In the genomic region with DNA sequence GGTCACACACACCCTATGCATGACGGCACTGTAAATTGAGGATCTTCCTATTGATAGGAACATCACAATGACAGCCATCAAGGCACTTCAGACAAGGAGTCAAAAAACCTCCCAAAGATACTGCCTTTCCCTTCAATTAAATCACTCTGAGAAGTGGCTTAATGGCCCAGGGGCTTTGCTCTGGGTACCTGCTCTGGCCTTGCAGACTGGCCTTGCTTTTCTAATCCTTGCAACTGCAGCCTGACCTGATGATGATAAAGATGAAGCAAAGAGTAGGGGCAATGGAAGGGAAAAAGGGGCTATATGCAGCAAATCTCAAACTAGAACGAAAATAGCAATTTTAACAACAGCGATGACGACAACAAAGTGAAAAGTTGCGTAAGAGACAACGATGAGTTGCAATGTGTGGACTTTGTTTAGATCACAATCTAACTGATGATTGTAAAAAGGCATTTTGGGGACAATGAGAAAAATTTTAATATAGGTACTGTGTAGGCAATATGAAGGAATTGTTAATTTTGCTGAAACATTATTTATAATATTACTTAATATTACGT, we compare ENCODE assay signal across 2 cellular contexts.
TF ChIP-seq lines count a peak whose summit lies in the region.

No MANE protein-coding gene starts in this region.

TF ChIP-seq in HepG2, 621 proteins besides CTCF, POLR2A, EP300 and RAD21:
- no peak for TF ChIP-seq STAT5B (CRISPR knock-in tag; IDR thresholded peaks at IDR 0.05)
- TF ChIP-seq CREB1 (IDR thresholded peaks at IDR 0.05) = peak; percentile 46; the same call in 1 of the 2 replicates
- TF ChIP-seq CREB1 (CRISPR knock-in tag; IDR thresholded peaks at IDR 0.05) = no peak
- no peak for TF ChIP-seq REPIN1 (CRISPR knock-in tag; IDR thresholded peaks at IDR 0.05; ENCODE audit: borderline replicate concordance, low read depth)
- no peak for TF ChIP-seq ZNF790 (CRISPR knock-in tag; IDR thresholded peaks at IDR 0.05; ENCODE audit: borderline replicate concordance)
- TF ChIP-seq NCOA5 (CRISPR knock-in tag; IDR thresholded peaks at IDR 0.05) = no peak
- peak; percentile 87 for TF ChIP-seq CEBPB (IDR thresholded peaks at IDR 0.05; ENCODE audit: borderline replicate concordance, low read depth, low read length)
- TF ChIP-seq CEBPG (CRISPR knock-in tag; IDR thresholded peaks at IDR 0.05) = 0 out of 2 replicates have a peak, but pooled peaks have one; percentile 15

TF ChIP-seq in H1, 55 proteins besides CTCF, POLR2A, EP300 and RAD21:
- TF ChIP-seq HDAC2 (IDR thresholded peaks at IDR 0.05; ENCODE audit: borderline replicate concordance in 1 of 2, low read depth in 2 of 2, low read length in 2 of 2) = no peak
- no peak for TF ChIP-seq SP4 (IDR thresholded peaks at IDR 0.05; ENCODE audit: low read length)
- TF ChIP-seq CEBPB (IDR thresholded peaks at IDR 0.05; ENCODE audit: low read depth, low read length) = peak; percentile 80; the same call in 1 of the 2 replicates
- TF ChIP-seq ZNF274 (IDR thresholded peaks at IDR 0.05; ENCODE audit: borderline replicate concordance, extremely low read depth, low read length) = no peak
- no peak for TF ChIP-seq RFX5 (IDR thresholded peaks at IDR 0.05; ENCODE audit: borderline replicate concordance, low read depth, low read length)
- TF ChIP-seq BRCA1 (IDR thresholded peaks at IDR 0.05; ENCODE audit: low read depth, low read length) = no peak
- TF ChIP-seq BACH1 (IDR thresholded peaks at IDR 0.05; ENCODE audit: low read length) = no peak
TF ChIP-seq in H1: peak in this region for 1.
